11 cellular contexts compared by ENCODE assay signal in genomic region chr11:1875093-1875785, GRCh38. TPM values are rescaled to one million over a fixed set of nuclear protein-coding genes. Genes with fewer than 3 reads are reported as not detected.
DNase-seq lines count a peak whose midpoint lies in the region; ATAC-seq and TF ChIP-seq lines count a peak whose summit lies in the region.
"Had no signal": no experiment of that assay in that cellular context is flagged by ENCODE, and none has a peak within 500 bp of the region (broad histone marks: within the 10 kb centered on the region; RNA-seq: fewer than 3 reads in every experiment).

No MANE protein-coding gene starts in this region.

- H3K4me1 ChIP-seq in CD4-positive, CD25-positive, alpha-beta regulatory T cell (ENCODE audit: control insufficient read depth, insufficient read depth, low read length, poor library complexity, severe bottlenecking): peaks cover 57% of the 10 kb centered on the region
- peaks cover 0 to 38% (median 19%) of the 10 kb centered on the region in 4 donors for H3K4me1 ChIP-seq in Peyer's patch
- peaks cover 2% of the 10 kb centered on the region for H3K4me1 ChIP-seq in ovary (ENCODE audit: insufficient read depth)
- peaks cover 7% of the 10 kb centered on the region for H3K4me1 ChIP-seq in Caco-2

- intact Hi-C loops in left cardiac atrium (cut with DNase I): no loop called here
- intact Hi-C loops in ovary (cut with DNase I): no loop called here
- intact Hi-C loops in Caco-2 (cut with micrococcal nuclease; ENCODE audit: unreplicated experiment): no loop called here

- WGBS in ovary, 3 donors: 71 to 78% (median 71%) methylated on average over 23 of the region's 23 CpGs

- H3K36me3 Mint-ChIP-seq in CD4-positive, CD25-positive, alpha-beta regulatory T cell: no peaks in the 10 kb centered on the region
- H3K36me3 Mint-ChIP-seq in Caco-2 (ENCODE audit: insufficient read depth, unreplicated experiment): no peaks in the 10 kb centered on the region

- H3K27ac ChIP-seq in CD4-positive, CD25-positive, alpha-beta regulatory T cell (ENCODE audit: insufficient read depth, low read length, poor library complexity, severe bottlenecking): no peak overlapping the region
- H3K27ac ChIP-seq in Peyer's patch (peak overlapping the region in 3 of 4 donors; percentile 38 to 77 (median 49)), ovary (no peak overlapping the region)

- no peak for TF ChIP-seq EP300 in ovary (IDR thresholded peaks at IDR 0.05)

- BruUV-seq in Caco-2 (replicated peaks; lab: Mats Ljungman, UMichigan): no TSS peak

- H3K9me3 Mint-ChIP-seq in CD4-positive, CD25-positive, alpha-beta regulatory T cell: no peaks in the 10 kb centered on the region
- H3K9me3 Mint-ChIP-seq in Caco-2 (ENCODE audit: unreplicated experiment): no peaks in the 10 kb centered on the region
- H3K9me3 Mint-ChIP-seq: activated CD4-positive, alpha-beta memory T cell treated with anti-CD3 and anti-CD28 coated beads, Interleukin-2, amount 10 ng/mL, durations not matched to agents 7 days and 5 days had no signal

- TF ChIP-seq CTCF in Peyer's patch (IDR thresholded peaks at IDR 0.05) (no peak), ovary (IDR thresholded peaks at IDR 0.05) (no peak), Caco-2 (IDR thresholded peaks at IDR 0.05; ENCODE audit: insufficient read depth in 1 of 2, low read depth in 1 of 2, low read length in 1 of 2, severe bottlenecking in 1 of 2, unreplicated experiment in 1 of 2) (no peak)

- POLR2A ChIA-PET in Caco-2 (lab: Charles Lee): no interaction called here

- ATAC-seq in CD4-positive, CD25-positive, alpha-beta regulatory T cell (ENCODE audit: low read depth in 2 of 2): no peak
- no peak for ATAC-seq in left cardiac atrium
- no peak for ATAC-seq in HG02884 (IDR thresholded peaks at IDR 0.05; ENCODE audit: unreplicated experiment)
- no peak for ATAC-seq in GM21447 (IDR thresholded peaks at IDR 0.05; ENCODE audit: unreplicated experiment)

- no peak overlapping the region for H3K4me3 ChIP-seq in CD4-positive, CD25-positive, alpha-beta regulatory T cell (ENCODE audit: low read depth, low read length)
- H3K4me3 ChIP-seq in Peyer's patch (no peak overlapping the region), ovary (no peak overlapping the region), Caco-2 (ENCODE audit: low read depth, low read length) (no peak overlapping the region)

- TF ChIP-seq POLR2A in Peyer's patch (IDR thresholded peaks at IDR 0.05): no peak
- TF ChIP-seq POLR2A in ovary (IDR thresholded peaks at IDR 0.05): no peak

- H3K27me3 Mint-ChIP-seq in CD4-positive, CD25-positive, alpha-beta regulatory T cell: no peaks in the 10 kb centered on the region
- peaks cover 2% of the 10 kb centered on the region for H3K27me3 Mint-ChIP-seq in Caco-2 (ENCODE audit: insufficient read depth, unreplicated experiment)
- H3K27me3 Mint-ChIP-seq: activated CD4-positive, alpha-beta memory T cell treated with anti-CD3 and anti-CD28 coated beads, Interleukin-2, amount 10 ng/mL, durations not matched to agents 7 days and 5 days had no signal

- no peak overlapping the region for H3K4me3 Mint-ChIP-seq in CD4-positive, CD25-positive, alpha-beta regulatory T cell
- H3K4me3 Mint-ChIP-seq in Caco-2 (ENCODE audit: unreplicated experiment): no peak overlapping the region
- H3K4me3 Mint-ChIP-seq: activated CD4-positive, alpha-beta memory T cell treated with anti-CD3 and anti-CD28 coated beads, Interleukin-2, amount 10 ng/mL, durations not matched to agents 7 days and 5 days had no signal

- CTCF ChIA-PET in Caco-2 (lab: Charles Lee): interaction anchor here (0.6 to 2.8 kb wide), 4 partner anchors 20 to 223 kb away, joined by 3 to 10 read pairs (median 4); no protein-coding TSS in a partner anchor

- no peaks in the 10 kb centered on the region for H3K9me3 ChIP-seq in CD4-positive, CD25-positive, alpha-beta regulatory T cell (ENCODE audit: control insufficient read depth in 2 of 2, low read length in 2 of 2)
- H3K9me3 ChIP-seq in Peyer's patch: no peaks in the 10 kb centered on the region
- H3K9me3 ChIP-seq in ovary: no peaks in the 10 kb centered on the region
- H3K9me3 ChIP-seq in Caco-2: no peaks in the 10 kb centered on the region

- no peaks in the 10 kb centered on the region for H3K27me3 ChIP-seq in CD4-positive, CD25-positive, alpha-beta regulatory T cell (ENCODE audit: control insufficient read depth, insufficient read depth, low read length)
- H3K27me3 ChIP-seq in Peyer's patch (no peaks in the 10 kb centered on the region), ovary (no peaks in the 10 kb centered on the region), Caco-2 (replicated peaks; ENCODE audit: control insufficient read depth, insufficient read depth, low read length) (no peaks in the 10 kb centered on the region; the same call in 1 of the 2 replicates)

- no peak for DNase-seq in CD4-positive, CD25-positive, alpha-beta regulatory T cell
- DNase-seq in Peyer's patch (peak in 1 of 3 donors; percentile 47), left cardiac atrium (peak; percentile 29), ovary (peak in 3 of 5 donors; percentile 15 to 43 (median 25)), nucleus accumbens (lab: John Stamatoyannopoulos, UW) (no peak), Caco-2 (no peak)
- DNase-seq: activated CD4-positive, alpha-beta memory T cell treated with anti-CD3 and anti-CD28 coated beads, Interleukin-2, amount 10 ng/mL, durations not matched to agents 7 days and 5 days; DMS 273 treated with DMSO at 0.1 percent for 48 hours had no signal

- peak overlapping the region in 2 of 3 donors; percentile 59 to 90 for H3K27ac Mint-ChIP-seq in CD4-positive, CD25-positive, alpha-beta regulatory T cell
- no peak overlapping the region for H3K27ac Mint-ChIP-seq in Caco-2 (ENCODE audit: unreplicated experiment)
- H3K27ac Mint-ChIP-seq: activated CD4-positive, alpha-beta memory T cell treated with anti-CD3 and anti-CD28 coated beads, Interleukin-2, amount 10 ng/mL, durations not matched to agents 7 days and 5 days had no signal

- H3K36me3 ChIP-seq in CD4-positive, CD25-positive, alpha-beta regulatory T cell (ENCODE audit: control insufficient read depth, insufficient read depth, low read length): no peaks in the 10 kb centered on the region
- H3K36me3 ChIP-seq in Peyer's patch: no peaks in the 10 kb centered on the region
- no peaks in the 10 kb centered on the region for H3K36me3 ChIP-seq in ovary
- H3K36me3 ChIP-seq in Caco-2 (ENCODE audit: control insufficient read depth, insufficient read depth, low read length): no peaks in the 10 kb centered on the region

- H3K4me1 Mint-ChIP-seq in CD4-positive, CD25-positive, alpha-beta regulatory T cell: peaks cover 0 to 55% (median 15%) of the 10 kb centered on the region in 4 donors
- H3K4me1 Mint-ChIP-seq in Caco-2 (ENCODE audit: low read depth, unreplicated experiment): no peaks in the 10 kb centered on the region

RNA-seq across cellular contexts. Expression of gene PRR33, which starts 16.5 kb away (rescaled TPM):
- not detected for total RNA-seq in CD4-positive, CD25-positive, alpha-beta regulatory T cell
- polyA plus RNA-seq in CD4-positive, CD25-positive, alpha-beta regulatory T cell: under 1 TPM in 3 of 4 donors, not detected in 1; 0.06 to 0.09 (median 0.08) TPM
- total RNA-seq in Peyer's patch (not detected), left cardiac atrium (under 1 TPM; 0.10 to 0.50 TPM), ovary (not detected), Caco-2 (2022) (not detected in 2 replicates)
- polyA plus RNA-seq in ovary: under 1 TPM in 1 of 2 donors, not detected in 1; 0.01 TPM
- total RNA-seq: endothelial cell of umbilical vein had no signal
- polyA plus RNA-seq: endothelial cell of umbilical vein had no signal

RNA-seq across cellular contexts. Expression of gene LSP1, which starts 22.4 kb away (rescaled TPM):
- 453 TPM for total RNA-seq in CD4-positive, CD25-positive, alpha-beta regulatory T cell
- polyA plus RNA-seq in CD4-positive, CD25-positive, alpha-beta regulatory T cell: 100 to 1,000 TPM; 381 to 514 (median 444) TPM
- total RNA-seq in Peyer's patch (100 to 1,000 TPM in 1 of 4 donors, 10 to 100 TPM in 3; 10.6 to 175 (median 15.4) TPM), left cardiac atrium (10 to 100 TPM; 24.9 to 31.2 TPM), ovary (10 to 100 TPM in 3 of 7 donors, 1 to 10 TPM in 4; 3.5 to 14.8 (median 9.0) TPM), Caco-2 (2022) (1.5 TPM in 1 of 2 replicates, not detected in the other)
- 10 to 100 TPM in 1 of 2 donors, 1 to 10 TPM in 1; 6.0 to 22.0 TPM for polyA plus RNA-seq in ovary
- total RNA-seq: endothelial cell of umbilical vein had no signal
- polyA plus RNA-seq: endothelial cell of umbilical vein had no signal

RNA-seq across cellular contexts. Expression of gene TNNI2, which starts 36.5 kb away (rescaled TPM):
- total RNA-seq in CD4-positive, CD25-positive, alpha-beta regulatory T cell: not detected
- not detected for polyA plus RNA-seq in CD4-positive, CD25-positive, alpha-beta regulatory T cell
- 10 to 100 TPM in 1 of 4 donors, 1 to 10 TPM in 2, not detected in 1; 4.7 to 23.9 (median 9.3) TPM for total RNA-seq in Peyer's patch
- under 1 TPM; 0.35 to 0.52 TPM for total RNA-seq in left cardiac atrium
- total RNA-seq in ovary: 1 to 10 TPM in 1 of 7 donors, under 1 TPM in 2, not detected in 4; 0.61 to 1.2 (median 0.70) TPM
- under 1 TPM in 1 of 2 donors, not detected in 1; 0.41 TPM for polyA plus RNA-seq in ovary
- total RNA-seq in Caco-2 (2022): 5.7 and 8.6 TPM in 2 replicates
- total RNA-seq: endothelial cell of umbilical vein had no signal
- polyA plus RNA-seq: endothelial cell of umbilical vein had no signal

RNA-seq across cellular contexts. Expression of gene SYT8, which starts 40.4 kb away (rescaled TPM):
- total RNA-seq in CD4-positive, CD25-positive, alpha-beta regulatory T cell: not detected
- polyA plus RNA-seq in CD4-positive, CD25-positive, alpha-beta regulatory T cell: not detected
- total RNA-seq in Peyer's patch: 10 to 100 TPM in 3 of 4 donors, not detected in 1; 21.3 to 57.6 (median 44.6) TPM
- total RNA-seq in left cardiac atrium: not detected
- 1 to 10 TPM in 1 of 7 donors, under 1 TPM in 1, not detected in 5; 0.24 to 2.4 TPM for total RNA-seq in ovary
- polyA plus RNA-seq in ovary: not detected
- 11.3 and 14.9 TPM in 2 replicates for total RNA-seq in Caco-2 (2022)
- total RNA-seq: activated CD4-positive, alpha-beta memory T cell treated with anti-CD3 and anti-CD28 coated beads, Interleukin-2, amount 10 ng/mL, durations not matched to agents 7 days and 5 days; endothelial cell of umbilical vein had no signal
- polyA plus RNA-seq: endothelial cell of umbilical vein had no signal

RNA-seq across cellular contexts. Expression of gene TNNT3, which starts 44.3 kb away (rescaled TPM):
- 19.4 TPM for total RNA-seq in CD4-positive, CD25-positive, alpha-beta regulatory T cell
- polyA plus RNA-seq in CD4-positive, CD25-positive, alpha-beta regulatory T cell: 1 to 10 TPM in 1 of 4 donors, not detected in 3; 1.6 TPM
- total RNA-seq in Peyer's patch (10 to 100 TPM in 1 of 4 donors, not detected in 3; 14.0 TPM), left cardiac atrium (10 to 100 TPM; 11.7 to 28.5 TPM), ovary (1 to 10 TPM in 4 of 7 donors, not detected in 3; 1.4 to 5.7 (median 2.0) TPM), Caco-2 (2022) (0.88 and 2.8 TPM in 2 replicates)
- polyA plus RNA-seq in ovary: 1 to 10 TPM in 1 of 2 donors, under 1 TPM in 1; 0.22 to 9.0 TPM
- total RNA-seq: endothelial cell of umbilical vein had no signal
- polyA plus RNA-seq: endothelial cell of umbilical vein had no signal

Comparison
In these comparisons a context has a peak if more than half of its experiments do, and no peak if none do; other contexts are left out.
1. DNase-seq: peak in left cardiac atrium (single experiment) and ovary (3 of 5); none in CD4-positive, CD25-positive, alpha-beta regulatory T cell (0 of 3), nucleus accumbens (0 of 56) and Caco-2 (0 of 2).
2. H3K27ac ChIP-seq: peak in Peyer's patch (3 of 4); none in CD4-positive, CD25-positive, alpha-beta regulatory T cell (single experiment) and ovary (0 of 2).